Comparison of ENCODE assay signal across 1 cellular context in genomic region chr11:35629511-35629910, GRCh38.
TF ChIP-seq lines count a peak whose summit lies in the region.

No MANE protein-coding gene starts in this region.

TF ChIP-seq in SK-N-SH, 30 proteins besides CTCF, POLR2A, EP300 and RAD21:
- no peak for TF ChIP-seq NRF1 (IDR thresholded peaks at IDR 0.05; ENCODE audit: low read depth, low read length)
